Comparison of ENCODE assay signal across 25 cellular contexts in the genomic region with DNA sequence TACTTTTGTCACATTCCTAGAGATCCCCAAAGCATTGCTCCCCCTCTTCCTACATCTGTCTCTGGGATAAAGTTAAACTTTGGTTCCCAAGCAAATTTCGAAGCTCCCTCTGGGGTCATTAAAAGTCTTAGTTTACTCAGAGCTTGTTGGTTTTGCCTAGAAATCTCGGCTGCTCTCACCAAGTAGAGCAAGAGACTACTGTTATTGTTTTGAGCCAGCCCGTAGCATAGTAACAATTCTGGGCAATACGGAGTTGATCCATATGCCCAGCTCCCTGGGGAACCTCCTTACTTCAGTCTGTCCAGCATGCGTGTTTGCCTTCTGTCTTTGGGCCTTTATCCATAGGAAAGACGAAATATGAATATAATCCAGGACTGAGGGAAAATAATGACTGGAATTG. TPM values are rescaled to one million over a fixed set of nuclear protein-coding genes. Genes with fewer than 3 reads are reported as not detected.
DNase-seq lines count a peak whose midpoint lies in the region; ATAC-seq and TF ChIP-seq lines count a peak whose summit lies in the region.
"Had no signal": no experiment of that assay in that cellular context is flagged by ENCODE, and none has a peak within 500 bp of the region (broad histone marks: within the 10 kb centered on the region; RNA-seq: fewer than 3 reads in every experiment).

No MANE protein-coding gene starts in this region.

- peaks cover 3% of the 10 kb centered on the region for H3K27me3 Mint-ChIP-seq in glutamatergic neuron (ENCODE audit: unreplicated experiment)
- peaks cover 21% of the 10 kb centered on the region for H3K27me3 Mint-ChIP-seq in activated CD8-positive, alpha-beta T cell treated with anti-CD3 and anti-CD28 coated beads for 36 hours

- H3K36me3 ChIP-seq in left ventricle myocardium inferior = no peaks in the 10 kb centered on the region
- H3K36me3 ChIP-seq: gastroesophageal sphincter, thyroid gland had no signal

- peaks cover 4% of the 10 kb centered on the region for H3K9me3 Mint-ChIP-seq in glutamatergic neuron (ENCODE audit: unreplicated experiment)
- H3K9me3 Mint-ChIP-seq in activated CD8-positive, alpha-beta T cell treated with anti-CD3 and anti-CD28 coated beads for 36 hours = no peaks in the 10 kb centered on the region
- H3K9me3 Mint-ChIP-seq: stimulated activated naive CD8-positive, alpha-beta T cell treated with anti-CD3 and anti-CD28 coated beads, Interleukin-15, amount 100 ng/mL, for 72 hours had no signal

- no peaks in the 10 kb centered on the region for H3K36me3 Mint-ChIP-seq in glutamatergic neuron (ENCODE audit: unreplicated experiment)
- H3K36me3 Mint-ChIP-seq in activated CD8-positive, alpha-beta T cell treated with anti-CD3 and anti-CD28 coated beads for 36 hours (ENCODE audit: low read depth) = no peaks in the 10 kb centered on the region
- H3K36me3 Mint-ChIP-seq: mesothelial cell of epicardium; naive thymus-derived CD4-positive, alpha-beta T cell had no signal

- H3K9me3 ChIP-seq in left ventricle myocardium inferior (replicated peaks) = no peaks in the 10 kb centered on the region
- H3K9me3 ChIP-seq: gastroesophageal sphincter, thyroid gland had no signal

- TF ChIP-seq CTCF in left ventricle myocardium inferior (IDR thresholded peaks at IDR 0.05; ENCODE audit: borderline replicate concordance) (no peak), glutamatergic neuron (IDR thresholded peaks at IDR 0.05; ENCODE audit: partially characterized antibody, unreplicated experiment) (no peak)
- no peak for TF ChIP-seq CTCF in activated CD8-positive, alpha-beta T cell treated with anti-CD3 and anti-CD28 coated beads for 36 hours (IDR thresholded peaks at IDR 0.05)

- H3K27ac Mint-ChIP-seq in glutamatergic neuron (ENCODE audit: unreplicated experiment) = peak overlapping the region; percentile 86
- H3K27ac Mint-ChIP-seq in activated CD8-positive, alpha-beta T cell treated with anti-CD3 and anti-CD28 coated beads for 36 hours = no peak overlapping the region
- H3K27ac Mint-ChIP-seq: activated CD4-positive, alpha-beta T cell treated with anti-CD3 and anti-CD28 coated beads for 36 hours; mesothelial cell of epicardium; stimulated activated naive CD8-positive, alpha-beta T cell treated with anti-CD3 and anti-CD28 coated beads, Interleukin-15, amount 100 ng/mL, for 72 hours; T-helper 17 cell had no signal

- intact Hi-C loops in left ventricle myocardium inferior (cut with micrococcal nuclease) = no loop called here
- intact Hi-C loops in left ventricle myocardium superior (cut with micrococcal nuclease) = no loop called here
- intact Hi-C loops in activated CD8-positive, alpha-beta T cell treated with anti-CD3 and anti-CD28 coated beads for 36 hours (cut with micrococcal nuclease) = no loop called here

- H3K27me3 ChIP-seq in left ventricle myocardium inferior (ENCODE audit: low read depth) = peaks cover 32% of the 10 kb centered on the region
- H3K27me3 ChIP-seq: gastroesophageal sphincter, thyroid gland had no signal

- peak overlapping the region; percentile 14 for H3K27ac ChIP-seq in left ventricle myocardium inferior (replicated peaks)
- H3K27ac ChIP-seq: gastroesophageal sphincter, skin epidermis, thyroid gland had no signal

- POLR2A ChIA-PET in activated CD8-positive, alpha-beta T cell treated with anti-CD3 and anti-CD28 coated beads for 36 hours (lab: Charles Lee) = no interaction called here

- no peaks in the 10 kb centered on the region for H3K4me1 ChIP-seq in left ventricle myocardium inferior
- H3K4me1 ChIP-seq: gastroesophageal sphincter, thyroid gland had no signal

- DNase-seq in left ventricle myocardium inferior (no peak), left ventricle myocardium superior (no peak), brain pericyte (ENCODE audit: low read depth, low spot score) (peak; percentile 50), glutamatergic neuron (peak; percentile 52), GF-D8 (lab: John Stamatoyannopoulos, UW) (no peak)
- no peak for DNase-seq in activated CD8-positive, alpha-beta T cell treated with anti-CD3 and anti-CD28 coated beads for 36 hours
- DNase-seq: activated CD4-positive, alpha-beta T cell treated with anti-CD3 and anti-CD28 coated beads for 36 hours; activated gamma-delta T cell treated with Interleukin-2 at 50 U/mL for 16 hours; activated T-cell treated with anti-CD3 and anti-CD28 coated beads, Interleukin-2, amount 50 U/mL, for 1 hour; DND-41; KG1; naive thymus-derived CD4-positive, alpha-beta T cell; NCI-H1436; NCI-H510A; stimulated activated naive CD8-positive, alpha-beta T cell treated with anti-CD3 and anti-CD28 coated beads, Interleukin-15, amount 100 ng/mL, for 72 hours; T-helper 17 cell; thyroid gland had no signal

- no peak overlapping the region for H3K4me3 ChIP-seq in left ventricle myocardium inferior
- H3K4me3 ChIP-seq: gastroesophageal sphincter, skin epidermis, thyroid gland had no signal

- CTCF ChIA-PET in activated CD8-positive, alpha-beta T cell treated with anti-CD3 and anti-CD28 coated beads for 36 hours (lab: Charles Lee) = no interaction called here

- peak overlapping the region; percentile 64 for H3K4me3 Mint-ChIP-seq in glutamatergic neuron (ENCODE audit: unreplicated experiment)
- H3K4me3 Mint-ChIP-seq in activated CD8-positive, alpha-beta T cell treated with anti-CD3 and anti-CD28 coated beads for 36 hours = no peak overlapping the region
- H3K4me3 Mint-ChIP-seq: activated CD4-positive, alpha-beta T cell treated with anti-CD3 and anti-CD28 coated beads for 36 hours; mesothelial cell of epicardium; naive thymus-derived CD4-positive, alpha-beta T cell; stimulated activated naive CD8-positive, alpha-beta T cell treated with anti-CD3 and anti-CD28 coated beads, Interleukin-15, amount 100 ng/mL, for 72 hours; T-helper 17 cell had no signal

- H3K4me1 Mint-ChIP-seq in glutamatergic neuron (ENCODE audit: low read depth, unreplicated experiment) = peaks cover 34% of the 10 kb centered on the region
- H3K4me1 Mint-ChIP-seq in activated CD8-positive, alpha-beta T cell treated with anti-CD3 and anti-CD28 coated beads for 36 hours (ENCODE audit: low read depth) = no peaks in the 10 kb centered on the region
- H3K4me1 Mint-ChIP-seq: activated CD4-positive, alpha-beta T cell treated with anti-CD3 and anti-CD28 coated beads for 36 hours; naive thymus-derived CD4-positive, alpha-beta T cell; stimulated activated naive CD8-positive, alpha-beta T cell treated with anti-CD3 and anti-CD28 coated beads, Interleukin-15, amount 100 ng/mL, for 72 hours had no signal

- ATAC-seq in left ventricle myocardium superior (no peak), HG03469 (IDR thresholded peaks at IDR 0.05; ENCODE audit: unreplicated experiment) (no peak), HG02571 (IDR thresholded peaks at IDR 0.05; ENCODE audit: unreplicated experiment) (no peak)
- ATAC-seq in activated CD8-positive, alpha-beta T cell treated with anti-CD3 and anti-CD28 coated beads for 36 hours = no peak
- ATAC-seq: activated CD4-positive, alpha-beta T cell treated with anti-CD3 and anti-CD28 coated beads for 36 hours; gastroesophageal sphincter; left lobe of liver; naive thymus-derived CD4-positive, alpha-beta T cell; SK-N-SH treated with all-trans-retinoic acid at 6 μM for 48 hours; stimulated activated naive CD8-positive, alpha-beta T cell treated with anti-CD3 and anti-CD28 coated beads, Interleukin-15, amount 100 ng/mL, for 72 hours; T-helper 17 cell had no signal

RNA-seq across cellular contexts. Expression of a gene that starts 10.0 kb away (rescaled TPM):
- total RNA-seq in left ventricle myocardium inferior (0.82 TPM), left ventricle myocardium superior (1.2 TPM), glutamatergic neuron (ENCODE audit: unreplicated experiment) (28.6 TPM)
- not detected for total RNA-seq in activated CD8-positive, alpha-beta T cell treated with anti-CD3 and anti-CD28 coated beads for 36 hours
- total RNA-seq: activated CD4-positive, alpha-beta T cell treated with anti-CD3 and anti-CD28 coated beads for 36 hours; activated CD8-positive, alpha-beta memory T cell treated with anti-CD3 and anti-CD28 coated beads for 36 hours; T-helper 17 cell had no signal

Comparison
In these comparisons a context has a peak if more than half of its experiments do, and no peak if none do; other contexts are left out.
1. DNase-seq: peak in brain pericyte (single experiment) and glutamatergic neuron (single experiment); none in left ventricle myocardium inferior (single experiment), left ventricle myocardium superior (single experiment), activated CD8-positive, alpha-beta T cell treated with anti-CD3 and anti-CD28 coated beads for 36 hours (single experiment) and GF-D8 (single experiment).
2. RNA of a gene that starts 10.0 kb away (total RNA-seq): 28.6 TPM in glutamatergic neuron (single experiment); 1.2 TPM in left ventricle myocardium superior (single experiment), 0.82 TPM in left ventricle myocardium inferior (single experiment) and not detected in activated CD8-positive, alpha-beta T cell treated with anti-CD3 and anti-CD28 coated beads for 36 hours; every median in the first group is over 10 times any median in the second.